8 cellular contexts compared by ENCODE assay signal in the genomic region with DNA sequence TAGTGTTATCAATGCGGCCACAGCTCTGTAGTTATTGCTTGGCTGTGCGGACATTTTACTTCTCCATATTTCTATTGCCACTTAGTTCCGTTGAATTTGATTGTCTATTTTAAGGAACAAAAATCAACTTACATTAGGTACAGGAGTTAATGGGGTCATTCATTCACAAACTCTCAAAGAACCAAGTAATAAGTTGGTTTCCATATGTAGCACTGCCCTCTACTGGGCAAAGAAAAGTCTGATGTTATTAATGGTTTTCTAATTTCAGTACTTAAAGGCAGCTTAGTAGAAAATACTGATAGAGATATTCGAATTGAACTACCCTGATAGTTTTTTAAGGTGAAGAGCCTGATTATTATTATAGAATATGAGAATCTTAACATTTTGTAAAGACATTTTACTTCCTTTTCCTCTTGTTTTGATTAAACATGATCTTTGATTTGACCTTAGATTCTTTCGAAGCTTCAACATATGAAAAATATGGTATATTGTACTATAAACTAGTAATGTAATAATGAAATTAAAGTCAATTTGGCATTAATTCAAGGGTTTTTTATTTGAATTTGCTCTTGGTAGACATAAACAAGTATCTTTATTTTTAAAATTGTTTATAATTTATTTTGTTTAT.
DNase-seq lines count a peak whose midpoint lies in the region; ATAC-seq, FAIRE-seq and TF ChIP-seq lines count a peak whose summit lies in the region.

No MANE protein-coding gene starts in this region.

- no peak overlapping the region for H2AK5ac ChIP-seq in mesenchymal stem cell (ENCODE audit: low read length, severe bottlenecking)

- ATAC-seq in K562 (no peak), T-helper 17 cell (no peak)

- no peak overlapping the region for H2BK12ac ChIP-seq in mesenchymal stem cell (ENCODE audit: low read length in 2 of 2)

- H2AFZ ChIP-seq in K562 (ENCODE audit: low read depth, low read length), result no peak overlapping the region
- H2AFZ ChIP-seq in mesenchymal stem cell (ENCODE audit: low read depth, low read length), result no peak overlapping the region

- H3K9me1 ChIP-seq in K562 (ENCODE audit: control insufficient read depth, insufficient read depth, low read length), result no peaks in the 10 kb centered on the region

- no peak overlapping the region for H3K14ac ChIP-seq in mesenchymal stem cell (ENCODE audit: low read length in 2 of 2)

- H3K9me3 ChIP-seq in K562 (replicated peaks; ENCODE audit: control insufficient read depth, insufficient read depth, low read depth, low read length) (no peaks in the 10 kb centered on the region; the same call in 1 of the 2 replicates), mesenchymal stem cell (ENCODE audit: control insufficient read depth, low read length) (no peaks in the 10 kb centered on the region), T-helper 17 cell (ENCODE audit: control insufficient read depth, low read length, poor library complexity, severe bottlenecking) (no peaks in the 10 kb centered on the region)

- TF ChIP-seq CTCF in K562 (IDR thresholded peaks at IDR 0.05 in 2 of 3, conservative IDR thresholded peaks at IDR 0.05 in 1 of 3; ENCODE audit: insufficient read depth in 2 of 3, low read depth in 1 of 3, low read length in 3 of 3), result peak in 2 of 3 experiments; percentile 33 to 51; a peak in 2 of 6 replicates
- no peak for TF ChIP-seq CTCF in glutamatergic neuron (IDR thresholded peaks at IDR 0.05; ENCODE audit: partially characterized antibody, unreplicated experiment)

- H3K4me1 Mint-ChIP-seq in T-helper 17 cell (no peaks in the 10 kb centered on the region), glutamatergic neuron (ENCODE audit: low read depth, unreplicated experiment) (no peaks in the 10 kb centered on the region)

- H3K27me3 Mint-ChIP-seq in T-helper 17 cell (no peaks in the 10 kb centered on the region), glutamatergic neuron (ENCODE audit: unreplicated experiment) (no peaks in the 10 kb centered on the region)

- H3K79me2 ChIP-seq in K562 (ENCODE audit: control insufficient read depth, insufficient read depth, low read length), result no peaks in the 10 kb centered on the region

- H3K4me2 ChIP-seq in K562 (ENCODE audit: insufficient read depth, low read length), result no peak overlapping the region
- no peak overlapping the region for H3K4me2 ChIP-seq in mesenchymal stem cell (ENCODE audit: low read length, poor library complexity, severe bottlenecking)

- peak; percentile 81 for FAIRE-seq in K562 (lab: Jason Lieb, UNC)

- no peak for TF ChIP-seq POLR2A in K562 (conservative IDR thresholded peaks at IDR 0.05)

- TF ChIP-seq RAD21 in K562 (CRISPR knock-in tag; conservative IDR thresholded peaks at IDR 0.05 in 1 of 2, IDR thresholded peaks at IDR 0.05 in 1 of 2), result peak; percentile 37 to 61

- H4K8ac ChIP-seq in mesenchymal stem cell (ENCODE audit: low read length), result no peak overlapping the region

- no peak overlapping the region for H4K91ac ChIP-seq in mesenchymal stem cell (ENCODE audit: low read length)

- no peak for TF ChIP-seq EP300 in K562 (IDR thresholded peaks at IDR 0.05; ENCODE audit: low read length)

- WGBS in K562 (ENCODE audit: insufficient coverage, low coverage, missing lambda C conversion rate), result 3% methylated on average over 5 of the region's 5 CpGs
- no CpG with 5 or more reads among the region's 5 CpGs for WGBS in mesenchymal stem cell

- no peak overlapping the region for H2BK15ac ChIP-seq in mesenchymal stem cell (ENCODE audit: low read depth, poor library complexity, severe bottlenecking)

- POLR2A ChIA-PET in K562 (lab: Yijun Ruan, JAX), result no interaction called here

- no peak overlapping the region for H3K18ac ChIP-seq in mesenchymal stem cell (ENCODE audit: low read depth in 1 of 2, low read length in 2 of 2)

- in situ Hi-C loops in K562 (cut with MboI), result no loop called here

- H3K4me3 ChIP-seq in K562 (no peak overlapping the region), mesenchymal stem cell (ENCODE audit: insufficient read depth in 1 of 2, low read depth in 1 of 2, low read length in 2 of 2) (no peak overlapping the region)

- DNase-seq in EH (ENCODE audit: low read depth) (peak; percentile 33), HCEC 1CT (peak; percentile 24), NCI-H2227 treated with DMSO at 0.1 percent for 48 hours (lab: John Stamatoyannopoulos, UW) (peak; percentile 38), K562 (ENCODE audit: extremely low read depth in 1 of 4, low spot score in 3 of 4) (peak in 3 of 4 experiments; percentile 4 to 44 (median 14)), mesenchymal stem cell (peak; percentile 50), T-helper 17 cell (no peak), glutamatergic neuron (no peak)
- no peak for DNase-seq in activated CD4-positive, alpha-beta T cell treated with anti-CD3 and anti-CD28 coated beads for 48 hours

- no peaks in the 10 kb centered on the region for H3K4me1 ChIP-seq in K562 (replicated peaks in 1 of 2; ENCODE audit: control insufficient read depth in 2 of 2, insufficient read depth in 2 of 2, low read length in 2 of 2)
- no peaks in the 10 kb centered on the region for H3K4me1 ChIP-seq in mesenchymal stem cell (ENCODE audit: control insufficient read depth, insufficient read depth, low read depth, low read length)

- H2BK5ac ChIP-seq in mesenchymal stem cell (ENCODE audit: low read depth, low read length, poor library complexity, severe bottlenecking), result no peak overlapping the region

- no TSS peak for BruUV-seq in K562 (replicated peaks; lab: Mats Ljungman, UMichigan)

- H3K27ac Mint-ChIP-seq in T-helper 17 cell (no peak overlapping the region), glutamatergic neuron (ENCODE audit: unreplicated experiment) (no peak overlapping the region)

- no peaks in the 10 kb centered on the region for H3K79me1 ChIP-seq in mesenchymal stem cell (replicated peaks; ENCODE audit: low read length, poor library complexity, severe bottlenecking)

- H3K36me3 Mint-ChIP-seq in T-helper 17 cell (ENCODE audit: low read depth), result no peaks in the 10 kb centered on the region
- H3K36me3 Mint-ChIP-seq in glutamatergic neuron (ENCODE audit: unreplicated experiment), result peaks cover 14% of the 10 kb centered on the region

- no peak overlapping the region for H3K4me3 Mint-ChIP-seq in T-helper 17 cell
- no peak overlapping the region for H3K4me3 Mint-ChIP-seq in glutamatergic neuron (ENCODE audit: unreplicated experiment)

- intact Hi-C loops in K562 (cut with micrococcal nuclease), result loop anchor here (10.0 kb wide), 2 partner anchors 759 to 1159 kb away; no protein-coding TSS in a partner anchor

- H3K9ac ChIP-seq in K562 (ENCODE audit: insufficient read depth in 1 of 2, low read depth in 2 of 2, low read length in 2 of 2), result no peak overlapping the region
- H3K9ac ChIP-seq in mesenchymal stem cell (ENCODE audit: low read length), result no peak overlapping the region

- H3K27me3 ChIP-seq in K562 (ENCODE audit: control insufficient read depth in 2 of 2, insufficient read depth in 2 of 2, low read length in 2 of 2) (no peaks in the 10 kb centered on the region), mesenchymal stem cell (ENCODE audit: control insufficient read depth in 1 of 2, insufficient read depth in 1 of 2, low read length in 2 of 2) (no peaks in the 10 kb centered on the region)

- no peaks in the 10 kb centered on the region for H4K20me1 ChIP-seq in K562 (replicated peaks; ENCODE audit: control insufficient read depth, insufficient read depth, low read length)

- H3K27ac ChIP-seq in K562 (ENCODE audit: extremely low read depth, low read depth, low read length), result no peak overlapping the region
- H3K27ac ChIP-seq in mesenchymal stem cell (ENCODE audit: low read length, poor library complexity, severe bottlenecking), result no peak overlapping the region

- no peak overlapping the region for H2BK120ac ChIP-seq in mesenchymal stem cell (ENCODE audit: low read depth, low read length)

- CTCF ChIA-PET in K562 (lab: Yijun Ruan, JAX; ENCODE audit: low intra/inter-chr PET ratio), result no interaction called here

- H3K4ac ChIP-seq in mesenchymal stem cell (ENCODE audit: low read depth in 1 of 2, low read length in 2 of 2), result no peak overlapping the region

- H3K9me3 Mint-ChIP-seq in glutamatergic neuron (ENCODE audit: unreplicated experiment), result peaks cover 2% of the 10 kb centered on the region

- no peaks in the 10 kb centered on the region for H3K36me3 ChIP-seq in K562 (ENCODE audit: control insufficient read depth, insufficient read depth, low read length)
- no peaks in the 10 kb centered on the region for H3K36me3 ChIP-seq in mesenchymal stem cell (ENCODE audit: control insufficient read depth in 1 of 2, insufficient read depth in 2 of 2, low read depth in 1 of 2, low read length in 2 of 2)

- no peak overlapping the region for H3K23ac ChIP-seq in mesenchymal stem cell (ENCODE audit: low read length in 2 of 2)

TF ChIP-seq in K562, 482 proteins besides CTCF, POLR2A, EP300 and RAD21:
- TF ChIP-seq ZNF174 (CRISPR knock-in tag; IDR thresholded peaks at IDR 0.05), result no peak
- TF ChIP-seq KLF16 (IDR thresholded peaks at IDR 0.05), result no peak
- TF ChIP-seq, protein P1, sequence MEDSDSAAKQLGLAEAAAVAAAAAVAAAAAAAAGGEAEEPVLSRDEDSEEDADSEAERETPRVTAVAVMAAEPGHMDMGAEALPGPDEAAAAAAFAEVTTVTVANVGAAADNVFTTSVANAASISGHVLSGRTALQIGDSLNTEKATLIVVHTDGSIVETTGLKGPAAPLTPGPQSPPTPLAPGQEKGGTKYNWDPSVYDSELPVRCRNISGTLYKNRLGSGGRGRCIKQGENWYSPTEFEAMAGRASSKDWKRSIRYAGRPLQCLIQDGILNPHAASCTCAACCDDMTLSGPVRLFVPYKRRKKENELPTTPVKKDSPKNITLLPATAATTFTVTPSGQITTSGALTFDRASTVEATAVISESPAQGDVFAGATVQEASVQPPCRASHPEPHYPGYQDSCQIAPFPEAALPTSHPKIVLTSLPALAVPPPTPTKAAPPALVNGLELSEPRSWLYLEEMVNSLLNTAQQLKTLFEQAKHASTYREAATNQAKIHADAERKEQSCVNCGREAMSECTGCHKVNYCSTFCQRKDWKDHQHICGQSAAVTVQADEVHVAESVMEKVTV (CRISPR knock-in tag; IDR thresholded peaks at IDR 0.05), result peak; percentile 41
- no peak for TF ChIP-seq CBFA2T3 (IDR thresholded peaks at IDR 0.05)
- no peak for TF ChIP-seq BRD4 (IDR thresholded peaks at IDR 0.05)
- TF ChIP-seq, protein P2, sequence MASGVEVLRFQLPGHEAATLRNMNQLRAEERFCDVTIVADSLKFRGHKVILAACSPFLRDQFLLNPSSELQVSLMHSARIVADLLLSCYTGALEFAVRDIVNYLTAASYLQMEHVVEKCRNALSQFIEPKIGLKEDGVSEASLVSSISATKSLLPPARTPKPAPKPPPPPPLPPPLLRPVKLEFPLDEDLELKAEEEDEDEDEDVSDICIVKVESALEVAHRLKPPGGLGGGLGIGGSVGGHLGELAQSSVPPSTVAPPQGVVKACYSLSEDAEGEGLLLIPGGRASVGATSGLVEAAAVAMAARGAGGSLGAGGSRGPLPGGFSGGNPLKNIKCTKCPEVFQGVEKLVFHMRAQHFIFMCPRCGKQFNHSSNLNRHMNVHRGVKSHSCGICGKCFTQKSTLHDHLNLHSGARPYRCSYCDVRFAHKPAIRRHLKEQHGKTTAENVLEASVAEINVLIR (CRISPR knock-in tag; IDR thresholded peaks at IDR 0.05), result no peak
- TF ChIP-seq DACH1 (IDR thresholded peaks at IDR 0.05; ENCODE audit: partially characterized antibody), result peak; percentile 43

Comparison
In these comparisons a context has a peak if more than half of its experiments do, and no peak if none do; other contexts are left out.
1. DNase-seq: peak in EH (single experiment), HCEC 1CT (single experiment), NCI-H2227 treated with DMSO at 0.1 percent for 48 hours (single experiment), K562 (3 of 4) and mesenchymal stem cell (single experiment); none in T-helper 17 cell (0 of 3), activated CD4-positive, alpha-beta T cell treated with anti-CD3 and anti-CD28 coated beads for 48 hours (single experiment) and glutamatergic neuron (single experiment).